In the genomic region with DNA sequence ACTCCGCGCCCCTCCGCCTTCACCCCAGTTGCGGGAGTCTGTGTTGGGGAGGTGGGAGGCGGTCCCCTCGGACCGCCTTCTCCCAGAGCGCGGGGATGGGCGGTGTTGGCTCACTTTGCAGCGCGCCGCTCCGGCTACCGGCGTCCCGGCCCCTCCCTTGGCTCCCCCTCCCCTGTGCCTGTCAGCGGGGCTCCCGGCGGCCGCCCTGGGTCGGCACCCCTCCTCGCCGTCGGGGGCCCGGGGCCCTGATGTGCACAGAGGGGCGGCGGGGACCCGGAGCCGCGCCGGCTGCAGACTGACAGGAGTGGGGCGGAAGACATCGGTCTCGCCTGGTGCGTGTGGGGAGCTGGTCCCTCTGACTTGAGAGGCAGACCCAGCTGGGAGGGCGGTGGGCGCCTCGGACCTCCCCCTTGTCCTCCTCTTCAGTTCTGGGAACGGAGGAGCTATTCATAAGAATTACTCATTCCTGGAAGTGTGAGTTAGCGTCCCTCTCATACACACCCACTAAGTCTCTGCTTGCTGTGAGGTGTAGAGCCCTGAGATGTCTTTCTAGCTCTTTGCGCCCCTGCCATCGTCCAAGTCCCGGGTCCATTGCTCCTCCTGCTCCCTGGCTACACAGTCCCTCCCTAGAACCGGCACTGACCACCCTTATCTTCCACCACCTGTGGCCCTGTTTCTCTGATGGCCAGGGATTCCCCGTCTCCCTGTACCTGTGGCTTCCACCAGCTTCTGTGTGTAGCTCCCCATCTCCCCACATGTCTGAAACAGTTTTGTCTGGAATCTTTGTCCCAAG, we compare ENCODE assay signal across 8 cellular contexts. TPM values are rescaled to one million over a fixed set of nuclear protein-coding genes. Genes with fewer than 3 reads are reported as not detected.
DNase-seq lines count a peak whose midpoint lies in the region; ATAC-seq and TF ChIP-seq lines count a peak whose summit lies in the region.

No MANE protein-coding gene starts in this region.

- TF ChIP-seq CTCF in BJ (IDR thresholded peaks at IDR 0.05; ENCODE audit: insufficient read depth, low read depth, low read length) (no peak), spleen (IDR thresholded peaks at IDR 0.05 in 8 of 11, conservative IDR thresholded peaks at IDR 0.05 in 3 of 11) (no peak)

- H3K27ac Mint-ChIP-seq in IgD-negative memory B cell = no peak overlapping the region

- H3K27ac ChIP-seq in spleen = peak overlapping the region in 7 of 8 donors; percentile 68 to 90 (median 86)

- H3K27me3 Mint-ChIP-seq in IgD-negative memory B cell = peaks cover 37% of the 10 kb centered on the region

- H3K4me3 ChIP-seq in BJ (ENCODE audit: low read depth, low read length) (peak overlapping the region; percentile 85), spleen (peak overlapping the region; percentile 49 to 79 (median 58))

- intact Hi-C loops in spleen (cut with DNase I; ENCODE audit: low total_unique reads) = loop anchor here (10.0 kb wide), 1 partner anchor 211 kb away; no protein-coding TSS in a partner anchor

- no peak for DNase-seq in BJ (ENCODE audit: low read depth)
- peak; percentile 67 for DNase-seq in astrocyte of the hippocampus (ENCODE audit: low read depth, low spot score)
- DNase-seq in iPS-NIHi7 (ENCODE audit: extremely low spot score) = peak; percentile 45
- peak; percentile 78 for DNase-seq in spleen
- no peak for DNase-seq in SKM-1 (lab: John Stamatoyannopoulos, UW; ENCODE audit: unreplicated experiment)
- DNase-seq in HuH-7 (ENCODE audit: low spot score) = no peak

- POLR2A ChIA-PET in BJ (lab: Charles Lee) = interaction anchor here (1.8 kb wide), 1 partner anchor 26 kb away, joined by 5 read pairs; no protein-coding TSS in a partner anchor

- no peaks in the 10 kb centered on the region for H3K9me3 ChIP-seq in spleen

- H3K9me3 Mint-ChIP-seq in IgD-negative memory B cell = peaks cover 0 to 4% (median 0%) of the 10 kb centered on the region in 3 donors

- H3K4me3 Mint-ChIP-seq in IgD-negative memory B cell = peak overlapping the region; percentile 33 to 67 (median 54)

- no peak for TF ChIP-seq POLR2A in spleen (IDR thresholded peaks at IDR 0.05)

- H3K4me1 Mint-ChIP-seq in IgD-negative memory B cell = peaks cover 5 to 7% (median 5%) of the 10 kb centered on the region in 3 donors

- H3K27me3 ChIP-seq in BJ (ENCODE audit: control insufficient read depth, insufficient read depth, low read length) (peaks cover 5% of the 10 kb centered on the region), spleen (replicated peaks in 1 of 7) (peaks cover 4 to 93% (median 23%) of the 10 kb centered on the region in 7 donors)

- peaks cover 0 to 38% (median 13%) of the 10 kb centered on the region in 6 donors for H3K4me1 ChIP-seq in spleen

- no peak for ATAC-seq in HG03280 (IDR thresholded peaks at IDR 0.05; ENCODE audit: unreplicated experiment)

- WGBS in spleen, 5 donors = 2 to 6% (median 4%) methylated on average over 23 to 46 of the region's 46 CpGs

- CTCF ChIA-PET in BJ (lab: Yijun Ruan, JAX) = interaction anchor here (1.0 to 2.9 kb wide), 18 partner anchors 8 to 434 kb away, joined by 3 to 28 read pairs (median 6); no protein-coding TSS in a partner anchor

- peaks cover 2% of the 10 kb centered on the region for H3K36me3 Mint-ChIP-seq in IgD-negative memory B cell

- H3K36me3 ChIP-seq in BJ (ENCODE audit: control insufficient read depth, insufficient read depth, low read length) = no peaks in the 10 kb centered on the region
- no peaks in the 10 kb centered on the region for H3K36me3 ChIP-seq in spleen

RNA-seq across cellular contexts. Expression of gene KALRN, which starts 1.0 kb away (rescaled TPM):
- polyA plus RNA-seq in BJ (2011; rRNA removed) (7.7 and 10.6 TPM in 2 replicates), IgD-negative memory B cell (0.21 TPM), spleen (10 to 100 TPM in 1 of 3 donors, 1 to 10 TPM in 2; 6.3 to 19.6 (median 8.5) TPM)
- polyA minus RNA-seq in BJ (2011; rRNA and poly(A)+ RNA removed) = 40.6 and 42.1 TPM in 2 replicates
- total RNA-seq in spleen = 100 to 1,000 TPM in 6 of 7 donors, 10 to 100 TPM in 1; 83.9 to 235 (median 180) TPM

RNA-seq across cellular contexts. Expression of gene ROPN1, which starts 42.3 kb away (rescaled TPM):
- not detected in 2 replicates for polyA plus RNA-seq in BJ (2011; rRNA removed)
- not detected in 2 replicates for polyA minus RNA-seq in BJ (2011; rRNA and poly(A)+ RNA removed)
- polyA plus RNA-seq in IgD-negative memory B cell = not detected
- not detected for total RNA-seq in spleen
- under 1 TPM in 1 of 3 donors, not detected in 2; 0.06 TPM for polyA plus RNA-seq in spleen

Comparison
In these comparisons a context has a peak if more than half of its experiments do, and no peak if none do; other contexts are left out.
1. DNase-seq: peak in astrocyte of the hippocampus (single experiment), iPS-NIHi7 (single experiment) and spleen (single experiment); none in BJ (single experiment), SKM-1 (single experiment) and HuH-7 (single experiment).